In the genomic region with DNA sequence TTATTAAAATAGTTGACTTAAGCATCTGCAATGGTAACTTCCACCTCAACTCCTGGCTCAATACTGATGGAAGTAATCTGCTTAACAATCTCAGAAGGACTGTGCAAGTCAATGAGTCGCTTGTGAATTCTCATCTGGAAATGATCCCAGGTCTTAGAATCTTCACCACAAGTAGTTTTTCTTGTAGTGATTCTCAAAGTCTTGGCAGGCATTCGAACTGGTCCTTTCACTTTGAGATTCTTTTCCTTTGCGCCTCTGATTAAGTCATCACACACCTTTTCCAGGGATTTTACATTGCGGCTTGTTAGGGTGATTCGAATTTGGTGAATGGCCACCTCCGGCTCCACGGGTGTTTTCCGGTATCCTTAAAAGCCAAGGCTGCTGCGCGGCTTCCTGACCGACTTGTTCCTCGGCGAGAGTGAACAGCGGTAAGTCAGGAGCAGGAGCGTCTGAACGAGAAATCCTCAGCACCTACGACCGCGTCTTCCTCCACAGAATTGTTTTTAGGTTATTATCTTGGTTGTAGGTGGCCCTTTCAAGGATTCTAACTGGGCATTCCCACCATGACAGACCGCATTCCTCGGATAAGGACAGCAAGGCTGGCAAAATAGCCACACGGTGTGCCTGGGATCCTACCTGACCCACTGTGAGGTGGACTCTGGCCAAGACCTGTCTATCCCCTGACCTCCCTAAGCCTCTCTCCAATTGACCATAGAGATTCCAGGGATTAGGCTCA, we compare ENCODE assay signal across 1 cellular context.
TF ChIP-seq lines count a peak whose summit lies in the region.

No MANE protein-coding gene starts in this region.

TF ChIP-seq in HCT116, 20 proteins besides CTCF, POLR2A, EP300 and RAD21:
- TF ChIP-seq REST (IDR thresholded peaks at IDR 0.05; ENCODE audit: low read depth) (no peak), ZFX (IDR thresholded peaks at IDR 0.05) (no peak), EZH2 (IDR thresholded peaks at IDR 0.05) (no peak), ZNF274 (IDR thresholded peaks at IDR 0.05; ENCODE audit: low read depth, low read length) (no peak), JUND (IDR thresholded peaks at IDR 0.05) (no peak), TCF7L2 (IDR thresholded peaks at IDR 0.05; ENCODE audit: borderline replicate concordance, extremely low read depth, insufficient read depth, insufficient read length) (no peak), SIN3A (IDR thresholded peaks at IDR 0.05; ENCODE audit: low read depth) (no peak), EZH2phosphoT487 (IDR thresholded peaks at IDR 0.05; ENCODE audit: borderline replicate concordance) (no peak), SP1 (IDR thresholded peaks at IDR 0.05; ENCODE audit: low read depth) (no peak), CBX3 (IDR thresholded peaks at IDR 0.05; ENCODE audit: low read depth) (no peak), CEBPB (IDR thresholded peaks at IDR 0.05; ENCODE audit: low read depth) (no peak)
- TF ChIP-seq, protein P1, sequence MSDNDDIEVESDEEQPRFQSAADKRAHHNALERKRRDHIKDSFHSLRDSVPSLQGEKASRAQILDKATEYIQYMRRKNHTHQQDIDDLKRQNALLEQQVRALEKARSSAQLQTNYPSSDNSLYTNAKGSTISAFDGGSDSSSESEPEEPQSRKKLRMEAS (IDR thresholded peaks at IDR 0.05) = no peak
TF ChIP-seq in HCT116: peak in this region for 0.
